In the genomic region with DNA sequence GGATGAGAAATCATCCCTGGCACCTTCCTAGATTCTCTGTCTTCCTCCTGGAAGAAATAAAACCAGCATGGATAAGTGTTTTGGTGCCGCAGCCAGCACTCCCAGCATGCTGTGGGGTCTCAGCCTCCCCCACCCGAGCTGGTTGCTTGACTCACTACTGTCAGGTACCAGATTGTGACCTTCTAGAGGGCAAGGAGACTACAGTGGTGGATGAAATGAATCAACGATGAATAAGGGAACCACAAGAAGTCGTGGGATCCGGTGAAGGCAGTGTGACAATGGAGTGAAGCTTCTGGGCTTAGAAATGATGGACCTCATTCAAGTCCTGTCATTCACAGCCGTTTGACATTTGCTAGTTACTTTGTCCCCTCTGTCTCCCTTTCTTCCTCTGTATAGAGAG, we compare ENCODE assay signal across 18 cellular contexts. TPM values are rescaled to one million over a fixed set of nuclear protein-coding genes. Genes with fewer than 3 reads are reported as not detected.
DNase-seq lines count a peak whose midpoint lies in the region; TF ChIP-seq lines count a peak whose summit lies in the region.
"Had no signal": no experiment of that assay in that cellular context is flagged by ENCODE, and none has a peak within 500 bp of the region (broad histone marks: within the 10 kb centered on the region; RNA-seq: fewer than 3 reads in every experiment).

No MANE protein-coding gene starts in this region.

- CTCF ChIA-PET in A673 (lab: Charles Lee): no interaction called here
- CTCF ChIA-PET in activated naive CD4-positive, alpha-beta T cell treated with anti-CD3 and anti-CD28 coated beads, Interleukin-2, amount 10 ng/mL, durations not matched to agents 7 days and 5 days (lab: Charles Lee): no interaction called here

- DNase-seq in left ventricle myocardium inferior (no peak), cardiac septum (ENCODE audit: low spot score) (no peak), A673 (ENCODE audit: low spot score) (no peak), HT1080 (ENCODE audit: low read depth) (peak; percentile 20), esophagus muscularis mucosa (ENCODE audit: extremely low spot score) (peak; percentile 39), AG20443 (ENCODE audit: low spot score) (no peak)
- no peak for DNase-seq in activated naive CD4-positive, alpha-beta T cell treated with anti-CD3 and anti-CD28 coated beads, Interleukin-2, amount 10 ng/mL, durations not matched to agents 7 days and 5 days
- DNase-seq: CD4-positive, alpha-beta memory T cell; DMS153; DMS79; GDM1; GOT3; H7; HFFc6; IMR-90 had no signal

- H3K4me3 Mint-ChIP-seq in activated naive CD4-positive, alpha-beta T cell treated with anti-CD3 and anti-CD28 coated beads, Interleukin-2, amount 10 ng/mL, durations not matched to agents 7 days and 5 days: no peak overlapping the region
- H3K4me3 Mint-ChIP-seq: CD14-positive monocyte; CD4-positive, alpha-beta memory T cell; HFFc6 had no signal

- H3K4me1 Mint-ChIP-seq in activated naive CD4-positive, alpha-beta T cell treated with anti-CD3 and anti-CD28 coated beads, Interleukin-2, amount 10 ng/mL, durations not matched to agents 7 days and 5 days: no peaks in the 10 kb centered on the region
- H3K4me1 Mint-ChIP-seq: CD14-positive monocyte; CD4-positive, alpha-beta memory T cell had no signal

- TF ChIP-seq POLR2A in esophagus muscularis mucosa (IDR thresholded peaks at IDR 0.05; ENCODE audit: low read depth): no peak

- no peak for TF ChIP-seq CTCF in left ventricle myocardium inferior (IDR thresholded peaks at IDR 0.05; ENCODE audit: borderline replicate concordance)
- TF ChIP-seq CTCF in A673 (conservative IDR thresholded peaks at IDR 0.05; ENCODE audit: low read depth, low read length): no peak
- TF ChIP-seq CTCF in esophagus muscularis mucosa (IDR thresholded peaks at IDR 0.05): no peak

- 79% methylated on average over 6 of the region's 6 CpGs for WGBS in esophagus muscularis mucosa

- no peaks in the 10 kb centered on the region for H3K27me3 ChIP-seq in left ventricle myocardium inferior (ENCODE audit: low read depth)
- H3K27me3 ChIP-seq in A673 (replicated peaks; ENCODE audit: insufficient read depth, low read depth, low read length, poor library complexity): no peaks in the 10 kb centered on the region
- H3K27me3 ChIP-seq in esophagus muscularis mucosa: peaks cover 0 to 5% (median 0%) of the 10 kb centered on the region in 4 donors
- H3K27me3 ChIP-seq: BLaER1 had no signal

- no TSS peak for BruUV-seq in A673 (replicated peaks; lab: Mats Ljungman, UMichigan)

- no peak for TF ChIP-seq EP300 in esophagus muscularis mucosa (IDR thresholded peaks at IDR 0.05)

- H3K36me3 ChIP-seq in left ventricle myocardium inferior (no peaks in the 10 kb centered on the region), A673 (ENCODE audit: insufficient read depth, low read length, poor library complexity, severe bottlenecking) (no peaks in the 10 kb centered on the region), esophagus muscularis mucosa (no peaks in the 10 kb centered on the region)
- H3K36me3 ChIP-seq: BLaER1 had no signal

- H3K4me1 ChIP-seq in left ventricle myocardium inferior (peaks cover 20% of the 10 kb centered on the region), A673 (ENCODE audit: insufficient read depth, low read length, poor library complexity, severe bottlenecking) (peaks cover 33% of the 10 kb centered on the region), esophagus muscularis mucosa (no peaks in the 10 kb centered on the region)
- H3K4me1 ChIP-seq: BLaER1 had no signal

- H3K27ac Mint-ChIP-seq in activated naive CD4-positive, alpha-beta T cell treated with anti-CD3 and anti-CD28 coated beads, Interleukin-2, amount 10 ng/mL, durations not matched to agents 7 days and 5 days: no peak overlapping the region
- H3K27ac Mint-ChIP-seq: CD14-positive monocyte; CD4-positive, alpha-beta memory T cell; HFFc6 had no signal

- no peaks in the 10 kb centered on the region for H3K36me3 Mint-ChIP-seq in activated naive CD4-positive, alpha-beta T cell treated with anti-CD3 and anti-CD28 coated beads, Interleukin-2, amount 10 ng/mL, durations not matched to agents 7 days and 5 days
- H3K36me3 Mint-ChIP-seq: CD14-positive monocyte; CD4-positive, alpha-beta memory T cell had no signal

- H3K4me3 ChIP-seq in left ventricle myocardium inferior (no peak overlapping the region), A673 (ENCODE audit: low read depth, low read length, poor library complexity, severe bottlenecking) (no peak overlapping the region), esophagus muscularis mucosa (no peak overlapping the region)
- H3K4me3 ChIP-seq: BLaER1 had no signal

- no peaks in the 10 kb centered on the region for H3K9me3 Mint-ChIP-seq in activated naive CD4-positive, alpha-beta T cell treated with anti-CD3 and anti-CD28 coated beads, Interleukin-2, amount 10 ng/mL, durations not matched to agents 7 days and 5 days

- peaks cover 21% of the 10 kb centered on the region for H3K27me3 Mint-ChIP-seq in activated naive CD4-positive, alpha-beta T cell treated with anti-CD3 and anti-CD28 coated beads, Interleukin-2, amount 10 ng/mL, durations not matched to agents 7 days and 5 days

- H3K9me3 ChIP-seq in left ventricle myocardium inferior (replicated peaks) (no peaks in the 10 kb centered on the region), A673 (ENCODE audit: low read depth, low read length, poor library complexity, severe bottlenecking) (no peaks in the 10 kb centered on the region), esophagus muscularis mucosa (no peaks in the 10 kb centered on the region)
- H3K9me3 ChIP-seq: BLaER1 had no signal

- intact Hi-C loops in left ventricle myocardium inferior (cut with micrococcal nuclease) (no loop called here), cardiac septum (cut with DNase I) (loop anchor here (2.0 kb wide), 1 partner anchor 20 kb away; no protein-coding TSS in a partner anchor), A673 (cut with micrococcal nuclease; ENCODE audit: unreplicated experiment) (no loop called here), esophagus muscularis mucosa (cut with DNase I) (no loop called here)

- H3K27ac ChIP-seq in left ventricle myocardium inferior (replicated peaks) (peak overlapping the region; percentile 91), A673 (ENCODE audit: low read depth, low read length, poor library complexity, severe bottlenecking) (peak overlapping the region; percentile 84), esophagus muscularis mucosa (replicated peaks in 1 of 4) (no peak overlapping the region)
- H3K27ac ChIP-seq: BLaER1, HL-60 had no signal

- POLR2A ChIA-PET in A673 (lab: Charles Lee; ENCODE audit: low non-redundant PET): no interaction called here

RNA-seq across cellular contexts. Expression of a gene that starts 50.2 kb away (rescaled TPM):
- total RNA-seq in left ventricle myocardium inferior: 56.8 TPM
- 43.9 TPM for total RNA-seq in cardiac septum
- 16.6 and 17.7 TPM in 2 replicates for total RNA-seq in A673 (2021)
- 2.6 and 4.6 TPM in 2 replicates for total RNA-seq in HT1080 (2014; rRNA removed; shearing (Covaris generic))
- polyA plus RNA-seq in HT1080 (2015; cell fraction: cytosol; rRNA removed): 8.1 and 9.0 TPM in 2 replicates
- 8.0 and 10.9 TPM in 2 replicates for polyA plus RNA-seq in HT1080 (2015; cell fraction: nucleus; rRNA removed)
- total RNA-seq in esophagus muscularis mucosa: 10 to 100 TPM in 3 of 4 donors, 1 to 10 TPM in 1; 5.6 to 17.5 (median 12.3) TPM

Comparison
In these comparisons a context has a peak if more than half of its experiments do, and no peak if none do; other contexts are left out.
1. DNase-seq: peak in HT1080 (single experiment) and esophagus muscularis mucosa (single experiment); none in left ventricle myocardium inferior (single experiment), cardiac septum (single experiment), A673 (single experiment), AG20443 (single experiment) and activated naive CD4-positive, alpha-beta T cell treated with anti-CD3 and anti-CD28 coated beads, Interleukin-2, amount 10 ng/mL, durations not matched to agents 7 days and 5 days (single experiment).
2. H3K27ac ChIP-seq: peak in left ventricle myocardium inferior (single experiment) and A673 (single experiment); none in esophagus muscularis mucosa (0 of 4).